ENCODE assay signal across 13 cellular contexts in the genomic region with DNA sequence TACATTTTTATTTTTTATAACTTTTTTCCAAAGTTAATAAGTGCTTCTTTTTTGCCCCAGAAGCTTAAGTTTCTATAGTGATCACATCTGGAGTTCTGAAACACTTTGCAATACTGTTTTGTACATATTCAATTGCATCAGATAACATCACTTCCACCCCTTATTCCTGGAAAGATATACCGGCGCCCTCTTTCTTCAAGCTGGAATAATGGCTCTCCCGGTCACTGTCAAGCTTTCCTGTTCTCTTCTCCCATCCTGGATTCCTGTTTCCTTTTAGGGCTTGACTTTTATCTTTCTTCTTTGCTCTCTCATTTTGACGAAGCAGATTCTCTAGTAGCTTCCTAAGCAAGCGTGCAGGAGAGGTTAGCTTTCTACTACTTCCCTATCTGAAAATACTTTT.
"Had no signal": no experiment of that assay in that cellular context is flagged by ENCODE, and none has a peak within 500 bp of the region (broad histone marks: within the 10 kb centered on the region; RNA-seq: fewer than 3 reads in every experiment).

No MANE protein-coding gene starts in this region.

- H3K36me3 ChIP-seq: ascending aorta, breast epithelium, right atrium auricular region, thyroid gland had no signal

- DNase-seq: activated naive CD4-positive, alpha-beta T cell treated with anti-CD3 and anti-CD28 coated beads for 36 hours; cerebellar nuclear complex; effector memory CD4-positive, alpha-beta T cell; foreskin melanocyte; immature natural killer cell; nephron progenitor cell; occipital lobe; stimulated activated CD4-positive, alpha-beta T cell treated with anti-CD3 and anti-CD28 coated beads, Interleukin-4, amount 100 ng/mL, for 1 hour; stimulated activated naive B cell treated with anti-CD40 and anti-IgM and Interleukin-4, amounts not matched to agents 10 μg/mL and 1 μg/mL and 100 μg/mL, for 72 hours; thyroid gland had no signal

- H3K4me1 ChIP-seq: ascending aorta, breast epithelium, right atrium auricular region, thyroid gland had no signal

- ATAC-seq: stimulated activated naive B cell treated with anti-CD40 and anti-IgM and Interleukin-4, amounts not matched to agents 10 μg/mL and 1 μg/mL and 100 μg/mL, for 72 hours had no signal

- H3K9me3 ChIP-seq: ascending aorta, breast epithelium, right atrium auricular region, thyroid gland had no signal

- H3K27ac ChIP-seq: ascending aorta, breast epithelium, right atrium auricular region, thyroid gland had no signal

- H3K27me3 ChIP-seq: ascending aorta, breast epithelium, right atrium auricular region, thyroid gland had no signal

- H3K4me3 ChIP-seq: ascending aorta, breast epithelium, right atrium auricular region, thyroid gland had no signal
